21 cellular contexts compared by ENCODE assay signal in genomic region chr12:17333287-17333686, GRCh38.
DNase-seq lines count a peak whose midpoint lies in the region; ATAC-seq and TF ChIP-seq lines count a peak whose summit lies in the region.
"Had no signal": no experiment of that assay in that cellular context is flagged by ENCODE, and none has a peak within 500 bp of the region (broad histone marks: within the 10 kb centered on the region; RNA-seq: fewer than 3 reads in every experiment).

No MANE protein-coding gene starts in this region.

- H3K4me1 ChIP-seq in RWPE2 (ENCODE audit: insufficient read depth, poor library complexity, severe bottlenecking), result peaks cover 8% of the 10 kb centered on the region

- no peaks in the 10 kb centered on the region for H3K36me3 ChIP-seq in RWPE2 (ENCODE audit: low read depth)

- H3K9me3 ChIP-seq in RWPE2 (ENCODE audit: severe bottlenecking), result no peaks in the 10 kb centered on the region

- TF ChIP-seq CTCF in RWPE2 (IDR thresholded peaks at IDR 0.05; ENCODE audit: poor library complexity, severe bottlenecking), result no peak

- ATAC-seq in HG03432 (IDR thresholded peaks at IDR 0.05; ENCODE audit: unreplicated experiment) (peak; percentile 32), RWPE2 (ENCODE audit: low read depth) (peak; percentile 53; the same call in 2 of the 3 replicates), HG03521 (IDR thresholded peaks at IDR 0.05; ENCODE audit: unreplicated experiment) (no peak), HG02885 (IDR thresholded peaks at IDR 0.05; ENCODE audit: poor library complexity, unreplicated experiment) (no peak)
- ATAC-seq: SK-N-SH treated with all-trans-retinoic acid at 6 μM for 48 hours, T-cell had no signal

- no peaks in the 10 kb centered on the region for H3K27me3 ChIP-seq in RWPE2 (ENCODE audit: insufficient read depth, poor library complexity, severe bottlenecking)

- in situ Hi-C loops in ACHN (cut with HindIII; ENCODE audit: low pct_ligation_motif_present, low pct_unique_long_range_greater_than_20kb, low sequenced_read_pairs), result no loop called here

- DNase-seq in ACHN (peak; percentile 62), RWPE2 (ENCODE audit: low spot score) (no peak), kidney tubule cell (ENCODE audit: low spot score) (peak; percentile 62), NCI-H748 (lab: John Stamatoyannopoulos, UW; ENCODE audit: unreplicated experiment) (no peak)
- DNase-seq: DMS 273 treated with DMSO at 0.1 percent for 48 hours, GF-D8, HCEC 1CT, IMR-90, Karpas-422, NCI-H1092, NCI-H1436 treated with DMSO at 0.1 percent for 48 hours, NCI-H2029, NCI-H2171 treated with DMSO at 0.1 percent for 48 hours, NCI-H446 treated with DMSO at 0.1 percent for 48 hours, NCI-H69, SIG-M5, T-cell had no signal

- H3K27ac ChIP-seq in RWPE2 (ENCODE audit: poor library complexity, severe bottlenecking), result no peak overlapping the region

- H3K4me3 ChIP-seq in RWPE2 (ENCODE audit: severe bottlenecking), result no peak overlapping the region

Comparison
In these comparisons a context has a peak if more than half of its experiments do, and no peak if none do; other contexts are left out.
1. DNase-seq: peak in ACHN (single experiment) and kidney tubule cell (single experiment); none in RWPE2 (single experiment) and NCI-H748 (single experiment).
2. ATAC-seq: peak in HG03432 (single experiment) and RWPE2 (single experiment); none in HG03521 (single experiment) and HG02885 (single experiment).